In genomic region chr6:151247510-151247909, GRCh38 we compare ENCODE assay signal across 20 cellular contexts. TPM values are rescaled to one million over a fixed set of nuclear protein-coding genes. Genes with fewer than 3 reads are reported as not detected.
DNase-seq lines count a peak whose midpoint lies in the region; ATAC-seq, FAIRE-seq and TF ChIP-seq lines count a peak whose summit lies in the region.
"Had no signal": no experiment of that assay in that cellular context is flagged by ENCODE, and none has a peak within 500 bp of the region (broad histone marks: within the 10 kb centered on the region; RNA-seq: fewer than 3 reads in every experiment).

No MANE protein-coding gene starts in this region.

- WGBS in esophagus squamous epithelium, 2 donors, result 22 to 31% methylated on average over 5 of the region's 5 CpGs
- 21 to 35% methylated on average over 5 of the region's 5 CpGs for WGBS in thyroid gland, 2 donors
- WGBS in right cardiac atrium, result 67% methylated on average over 5 of the region's 5 CpGs

- H3K4me2 ChIP-seq in astrocyte (ENCODE audit: low read length), result peak overlapping the region; percentile 9

- CTCF ChIA-PET in activated CD4-positive, alpha-beta memory T cell treated with anti-CD3 and anti-CD28 coated beads, Interleukin-2, amount 10 ng/mL, durations not matched to agents 7 days and 5 days (lab: Charles Lee), result no interaction called here

- peaks cover 67% of the 10 kb centered on the region for H4K20me1 ChIP-seq in astrocyte (ENCODE audit: insufficient read depth, low read length)

- H3K9me3 Mint-ChIP-seq in astrocyte (ENCODE audit: unreplicated experiment), result no peaks in the 10 kb centered on the region
- no peaks in the 10 kb centered on the region for H3K9me3 Mint-ChIP-seq in activated CD4-positive, alpha-beta memory T cell treated with anti-CD3 and anti-CD28 coated beads, Interleukin-2, amount 10 ng/mL, durations not matched to agents 7 days and 5 days

- intact Hi-C loops in esophagus squamous epithelium (cut with DNase I) (no loop called here), thyroid gland (cut with DNase I) (loop anchor here (10.0 kb wide), 1 partner anchor 233 kb away; no protein-coding TSS in a partner anchor), right cardiac atrium (cut with DNase I) (loop anchor here in 3 of 4 donors (10.0 kb wide), 3 partner anchors 77 to 233 kb away; no protein-coding TSS in a partner anchor)

- peaks cover 95% of the 10 kb centered on the region for H3K79me2 ChIP-seq in astrocyte (ENCODE audit: insufficient read depth, low read length)

- H3K27ac Mint-ChIP-seq in astrocyte (ENCODE audit: unreplicated experiment), result no peak overlapping the region
- no peak overlapping the region for H3K27ac Mint-ChIP-seq in activated CD4-positive, alpha-beta memory T cell treated with anti-CD3 and anti-CD28 coated beads, Interleukin-2, amount 10 ng/mL, durations not matched to agents 7 days and 5 days

- H3K4me3 ChIP-seq in astrocyte (ENCODE audit: insufficient read depth, low read depth, low read length) (no peak overlapping the region), esophagus squamous epithelium (no peak overlapping the region), muscle layer of duodenum (ENCODE audit: low read depth in 1 of 2, low read length in 2 of 2) (no peak overlapping the region), thyroid gland (replicated peaks in 1 of 3) (no peak overlapping the region), right cardiac atrium (ENCODE audit: low read length) (no peak overlapping the region)
- H3K4me3 ChIP-seq: HAP-1, MG63, Peyer's patch had no signal

- FAIRE-seq in astrocyte (lab: Jason Lieb, UNC), result no peak

- no peaks in the 10 kb centered on the region for H3K9me3 ChIP-seq in astrocyte (ENCODE audit: insufficient read depth, low read depth, low read length)
- H3K9me3 ChIP-seq in esophagus squamous epithelium, result no peaks in the 10 kb centered on the region
- H3K9me3 ChIP-seq in muscle layer of duodenum (ENCODE audit: control insufficient read depth in 1 of 2, low read length in 2 of 2), result no peaks in the 10 kb centered on the region
- H3K9me3 ChIP-seq in thyroid gland, result no peaks in the 10 kb centered on the region
- no peaks in the 10 kb centered on the region for H3K9me3 ChIP-seq in right cardiac atrium (ENCODE audit: control insufficient read depth, low read length)
- H3K9me3 ChIP-seq: Caco-2, HAP-1, MG63, Peyer's patch had no signal

- H3K36me3 ChIP-seq in astrocyte (ENCODE audit: insufficient read depth, low read length) (no peaks in the 10 kb centered on the region), esophagus squamous epithelium (no peaks in the 10 kb centered on the region), muscle layer of duodenum (ENCODE audit: control insufficient read depth in 1 of 2, insufficient read depth in 2 of 2, low read length in 2 of 2) (no peaks in the 10 kb centered on the region), thyroid gland (no peaks in the 10 kb centered on the region)
- H3K36me3 ChIP-seq: HAP-1, MG63, Peyer's patch had no signal

- peaks cover 2% of the 10 kb centered on the region for H3K36me3 Mint-ChIP-seq in astrocyte (ENCODE audit: low read depth, unreplicated experiment)
- no peaks in the 10 kb centered on the region for H3K36me3 Mint-ChIP-seq in activated CD4-positive, alpha-beta memory T cell treated with anti-CD3 and anti-CD28 coated beads, Interleukin-2, amount 10 ng/mL, durations not matched to agents 7 days and 5 days (ENCODE audit: low read depth)

- TF ChIP-seq CTCF in astrocyte (IDR thresholded peaks at IDR 0.05; ENCODE audit: insufficient read depth, low read depth, low read length), result no peak
- no peak for TF ChIP-seq CTCF in esophagus squamous epithelium (IDR thresholded peaks at IDR 0.05)
- TF ChIP-seq CTCF in thyroid gland (IDR thresholded peaks at IDR 0.05), result no peak

- H3K4me1 ChIP-seq in astrocyte (ENCODE audit: insufficient read depth, low read length) (peaks cover 10% of the 10 kb centered on the region), esophagus squamous epithelium (peaks cover 0 to 4% (median 0%) of the 10 kb centered on the region in 3 donors), muscle layer of duodenum (ENCODE audit: control insufficient read depth in 1 of 2, insufficient read depth in 2 of 2, low read length in 2 of 2) (peaks cover 0 to 7% of the 10 kb centered on the region in 2 donors), thyroid gland (peaks cover 23 to 37% of the 10 kb centered on the region in 2 donors), right cardiac atrium (ENCODE audit: control insufficient read depth, insufficient read depth, low read length) (no peaks in the 10 kb centered on the region)
- H3K4me1 ChIP-seq: Caco-2, Peyer's patch had no signal

- no peaks in the 10 kb centered on the region for H3K27me3 ChIP-seq in astrocyte (ENCODE audit: insufficient read depth, low read length)
- peaks cover 0 to 20% (median 0%) of the 10 kb centered on the region in 4 donors for H3K27me3 ChIP-seq in esophagus squamous epithelium
- H3K27me3 ChIP-seq in muscle layer of duodenum (ENCODE audit: low read depth, low read length), result no peaks in the 10 kb centered on the region
- no peaks in the 10 kb centered on the region for H3K27me3 ChIP-seq in thyroid gland
- no peaks in the 10 kb centered on the region for H3K27me3 ChIP-seq in right cardiac atrium (ENCODE audit: control insufficient read depth, insufficient read depth)
- H3K27me3 ChIP-seq: Peyer's patch had no signal

- H3K4me1 Mint-ChIP-seq in astrocyte (ENCODE audit: low read depth, unreplicated experiment), result peaks cover 12% of the 10 kb centered on the region
- no peaks in the 10 kb centered on the region for H3K4me1 Mint-ChIP-seq in activated CD4-positive, alpha-beta memory T cell treated with anti-CD3 and anti-CD28 coated beads, Interleukin-2, amount 10 ng/mL, durations not matched to agents 7 days and 5 days

- DNase-seq in astrocyte (ENCODE audit: low read depth), result peak; percentile 39
- no peak for DNase-seq in esophagus squamous epithelium (lab: John Stamatoyannopoulos, UW)
- DNase-seq in thyroid gland, result no peak
- no peak for DNase-seq in activated CD4-positive, alpha-beta memory T cell treated with anti-CD3 and anti-CD28 coated beads, Interleukin-2, amount 10 ng/mL, durations not matched to agents 7 days and 5 days
- DNase-seq in amniotic stem cell (lab: John Stamatoyannopoulos, UW), result no peak
- DNase-seq in right cardiac atrium, result no peak
- DNase-seq: ACHN, Caco-2, EL, Karpas-422, MG63, NCI-H1092, NCI-H146, NCI-H2081, NCI-H226, NCI-H524 treated with DMSO at 0.1 percent for 48 hours, Peyer's patch, Right ventricle myocardium superior had no signal

- peak overlapping the region; percentile 17 for H3K9ac ChIP-seq in astrocyte (ENCODE audit: low read length)

- no peak overlapping the region for H3K27ac ChIP-seq in astrocyte (ENCODE audit: low read depth, low read length)
- peak overlapping the region in 3 of 4 donors; percentile 10 to 31 (median 16) for H3K27ac ChIP-seq in esophagus squamous epithelium
- peak overlapping the region; percentile 56 for H3K27ac ChIP-seq in muscle layer of duodenum (ENCODE audit: low read length)
- peak overlapping the region; percentile 47 to 69 (median 56) for H3K27ac ChIP-seq in thyroid gland
- H3K27ac ChIP-seq in right cardiac atrium (ENCODE audit: low read length), result no peak overlapping the region
- H3K27ac ChIP-seq: Peyer's patch had no signal

- no peak overlapping the region for H2AFZ ChIP-seq in astrocyte (ENCODE audit: low read depth, low read length)

- no peak overlapping the region for H3K4me3 Mint-ChIP-seq in astrocyte (ENCODE audit: unreplicated experiment)
- no peak overlapping the region for H3K4me3 Mint-ChIP-seq in activated CD4-positive, alpha-beta memory T cell treated with anti-CD3 and anti-CD28 coated beads, Interleukin-2, amount 10 ng/mL, durations not matched to agents 7 days and 5 days

- H3K27me3 Mint-ChIP-seq in astrocyte (ENCODE audit: low read depth, unreplicated experiment), result no peaks in the 10 kb centered on the region
- H3K27me3 Mint-ChIP-seq in activated CD4-positive, alpha-beta memory T cell treated with anti-CD3 and anti-CD28 coated beads, Interleukin-2, amount 10 ng/mL, durations not matched to agents 7 days and 5 days, result peaks cover 48% of the 10 kb centered on the region

- ATAC-seq in right cardiac atrium, result no peak

- no peak for TF ChIP-seq POLR2A in esophagus squamous epithelium (IDR thresholded peaks at IDR 0.05)
- no peak for TF ChIP-seq POLR2A in thyroid gland (IDR thresholded peaks at IDR 0.05)

- POLR2A ChIA-PET in activated CD4-positive, alpha-beta memory T cell treated with anti-CD3 and anti-CD28 coated beads, Interleukin-2, amount 10 ng/mL, durations not matched to agents 7 days and 5 days (lab: Charles Lee), result no interaction called here

RNA-seq across cellular contexts. Expression of gene AKAP12, which starts 7.7 kb away (rescaled TPM):
- total RNA-seq in astrocyte (76.1 and 115 TPM in 2 replicates), esophagus squamous epithelium (10 to 100 TPM in 2 of 4 donors, 1 to 10 TPM in 2; 1.7 to 66.6 (median 11.4) TPM), thyroid gland (100 to 1,000 TPM in 2 of 4 donors, 10 to 100 TPM in 2; 50.7 to 108 (median 79.4) TPM), right cardiac atrium (10 to 100 TPM; 27.3 to 48.6 (median 29.0) TPM)
- 1 to 10 TPM in 1 of 2 experiments, under 1 TPM in 1; 0.78 to 1.1 TPM for total RNA-seq in activated CD4-positive, alpha-beta memory T cell treated with anti-CD3 and anti-CD28 coated beads, Interleukin-2, amount 10 ng/mL, durations not matched to agents 7 days and 5 days
- polyA plus RNA-seq in right cardiac atrium, result 14.0 TPM

Comparison
In these comparisons a context has a peak if more than half of its experiments do, and no peak if none do; other contexts are left out.
1. H3K27ac ChIP-seq: peak in esophagus squamous epithelium (3 of 4), muscle layer of duodenum (single experiment) and thyroid gland (3 of 3); none in astrocyte (single experiment) and right cardiac atrium (single experiment).